Comparison of ENCODE assay signal across 8 cellular contexts in the genomic region with DNA sequence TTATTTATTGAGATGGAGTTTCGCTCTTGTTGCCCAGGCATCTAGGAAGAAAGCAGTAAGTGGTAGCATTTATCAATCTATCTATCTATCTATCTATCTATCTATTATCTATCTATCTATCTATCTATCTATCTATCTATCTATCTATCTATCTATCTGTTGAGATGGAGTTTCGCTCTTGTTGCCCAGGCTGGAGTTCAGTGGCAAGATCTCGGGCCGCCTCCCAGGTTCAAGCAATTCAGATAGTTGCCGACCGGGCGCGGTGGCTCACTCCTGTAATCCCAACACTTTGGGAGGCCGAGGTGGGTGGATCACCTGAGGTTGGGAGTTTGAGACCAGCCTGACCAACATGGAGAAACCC. TPM values are rescaled to one million over a fixed set of nuclear protein-coding genes. Genes with fewer than 3 reads are reported as not detected.
DNase-seq lines count a peak whose midpoint lies in the region; ATAC-seq and TF ChIP-seq lines count a peak whose summit lies in the region.
"Not testable (repeated sequence)": the region's sequence is repeated elsewhere in the genome, so short reads cannot be mapped to it uniquely, and the experiment has no call there.

No MANE protein-coding gene starts in this region.

- H3K4me3 ChIP-seq in A673 (ENCODE audit: low read depth, low read length, poor library complexity, severe bottlenecking) (peak overlapping the region; percentile 82), HAP-1 (peak overlapping the region; percentile 91), NT2/D1 (ENCODE audit: insufficient read length, low read depth) (peak overlapping the region; percentile 2), brain microvascular endothelial cell (ENCODE audit: low read depth, low read length) (peak overlapping the region; percentile 5)

- not testable (repeated sequence) for H3K27me3 ChIP-seq in A673 (replicated peaks; ENCODE audit: insufficient read depth, low read depth, low read length, poor library complexity); HAP-1 (ENCODE audit: low read depth); NT2/D1 (ENCODE audit: insufficient read depth, insufficient read length); brain microvascular endothelial cell (replicated peaks)

- peaks cover 23% of the 10 kb centered on the region for H3K4me1 Mint-ChIP-seq in activated CD4-positive, alpha-beta memory T cell treated with anti-CD3 and anti-CD28 coated beads, Interleukin-2, amount 10 ng/mL, durations not matched to agents 7 days and 5 days
- H3K4me1 Mint-ChIP-seq in glutamatergic neuron (ENCODE audit: low read depth, unreplicated experiment): not testable (repeated sequence)
- H3K4me1 Mint-ChIP-seq in natural killer cell: peaks cover 14 to 18% of the 10 kb centered on the region in 2 donors

- H3K9ac ChIP-seq in NT2/D1 (ENCODE audit: insufficient read length, low read depth): not testable (repeated sequence)

- H3K36me3 ChIP-seq in A673 (ENCODE audit: insufficient read depth, low read length, poor library complexity, severe bottlenecking) (peaks cover 13% of the 10 kb centered on the region), NT2/D1 (ENCODE audit: insufficient read depth, insufficient read length, low read length) (peaks cover 24% of the 10 kb centered on the region)
- H3K36me3 ChIP-seq in HAP-1 (replicated peaks); brain microvascular endothelial cell (replicated peaks): not testable (repeated sequence)

- peak overlapping the region; percentile 93 for H3K27ac Mint-ChIP-seq in activated CD4-positive, alpha-beta memory T cell treated with anti-CD3 and anti-CD28 coated beads, Interleukin-2, amount 10 ng/mL, durations not matched to agents 7 days and 5 days
- H3K27ac Mint-ChIP-seq in glutamatergic neuron (ENCODE audit: unreplicated experiment) (peak overlapping the region; percentile 43), natural killer cell (peak overlapping the region; percentile 89 to 94)

- not testable (repeated sequence) for DNase-seq in A673 (ENCODE audit: low spot score); NT2/D1 (ENCODE audit: low read depth, low spot score); activated CD4-positive, alpha-beta memory T cell treated with anti-CD3 and anti-CD28 coated beads, Interleukin-2, amount 10 ng/mL, durations not matched to agents 7 days and 5 days; brain microvascular endothelial cell; glutamatergic neuron; natural killer cell
- peak in 1 of 2 experiments; percentile 39 for DNase-seq in HAP-1 (ENCODE audit: low spot score in 2 of 2)
- DNase-seq in stimulated activated CD8-positive, alpha-beta memory T cell treated with anti-CD3 and anti-CD28 coated beads, Interleukin-4, amount 100 ng/mL, for 48 hours: peak; percentile 44

- intact Hi-C loops in A673 (cut with micrococcal nuclease; ENCODE audit: unreplicated experiment): not testable (repeated sequence)
- intact Hi-C loops in natural killer cell (cut with micrococcal nuclease): loop anchor here (1.0 kb wide), 3 partner anchors 8 to 33 kb away; a partner anchor contains a TSS

- not testable (repeated sequence) for TF ChIP-seq CTCF in A673 (conservative IDR thresholded peaks at IDR 0.05; ENCODE audit: low read depth, low read length); brain microvascular endothelial cell (IDR thresholded peaks at IDR 0.05; ENCODE audit: low read depth, low read length, missing control alignments); glutamatergic neuron (IDR thresholded peaks at IDR 0.05; ENCODE audit: partially characterized antibody, unreplicated experiment); natural killer cell (IDR thresholded peaks at IDR 0.05)

- H3K9me3 Mint-ChIP-seq in activated CD4-positive, alpha-beta memory T cell treated with anti-CD3 and anti-CD28 coated beads, Interleukin-2, amount 10 ng/mL, durations not matched to agents 7 days and 5 days; glutamatergic neuron (ENCODE audit: unreplicated experiment); natural killer cell: not testable (repeated sequence)

- POLR2A ChIA-PET in A673 (lab: Charles Lee; ENCODE audit: low non-redundant PET): not testable (repeated sequence)
- POLR2A ChIA-PET in activated CD4-positive, alpha-beta memory T cell treated with anti-CD3 and anti-CD28 coated beads, Interleukin-2, amount 10 ng/mL, durations not matched to agents 7 days and 5 days (lab: Charles Lee): interaction anchor here (0.8 to 5.9 kb wide), 19 partner anchors 7 to 186 kb away, joined by 3 to 44 read pairs (median 7); a partner anchor contains a TSS

- H3K4me3 Mint-ChIP-seq in activated CD4-positive, alpha-beta memory T cell treated with anti-CD3 and anti-CD28 coated beads, Interleukin-2, amount 10 ng/mL, durations not matched to agents 7 days and 5 days: peak overlapping the region; percentile 91
- H3K4me3 Mint-ChIP-seq in glutamatergic neuron (ENCODE audit: unreplicated experiment) (peak overlapping the region; percentile 52), natural killer cell (peak overlapping the region; percentile 95)

- not testable (repeated sequence) for H3K4me1 ChIP-seq in A673 (ENCODE audit: insufficient read depth, low read length, poor library complexity, severe bottlenecking); NT2/D1 (ENCODE audit: insufficient read depth, insufficient read length)
- H3K4me1 ChIP-seq in HAP-1: peaks cover 11% of the 10 kb centered on the region

- not testable (repeated sequence) for ATAC-seq in natural killer cell

- CTCF ChIA-PET in A673 (lab: Charles Lee): interaction anchor here (1.0 kb wide), 1 partner anchor 26 kb away, joined by 4 read pairs; no protein-coding TSS in a partner anchor
- CTCF ChIA-PET in activated CD4-positive, alpha-beta memory T cell treated with anti-CD3 and anti-CD28 coated beads, Interleukin-2, amount 10 ng/mL, durations not matched to agents 7 days and 5 days (lab: Charles Lee): interaction anchor here (1.0 to 3.6 kb wide), 10 partner anchors 7 to 169 kb away, joined by 3 to 40 read pairs (median 4); a partner anchor contains a TSS

- H3K27ac ChIP-seq in A673 (ENCODE audit: low read depth, low read length, poor library complexity, severe bottlenecking); brain microvascular endothelial cell: not testable (repeated sequence)

- BruUV-seq in A673 (replicated peaks; lab: Mats Ljungman, UMichigan): not testable (repeated sequence)

- in situ Hi-C loops in HAP-1 (cut with MboI; ENCODE audit: low sequenced_read_pairs); brain microvascular endothelial cell (cut with HindIII; ENCODE audit: low pct_ligation_motif_present, low sequenced_read_pairs): not testable (repeated sequence)

- not testable (repeated sequence) for H3K27me3 Mint-ChIP-seq in activated CD4-positive, alpha-beta memory T cell treated with anti-CD3 and anti-CD28 coated beads, Interleukin-2, amount 10 ng/mL, durations not matched to agents 7 days and 5 days; glutamatergic neuron (ENCODE audit: unreplicated experiment); natural killer cell (ENCODE audit: low read depth in 2 of 2)

- H3K36me3 Mint-ChIP-seq in activated CD4-positive, alpha-beta memory T cell treated with anti-CD3 and anti-CD28 coated beads, Interleukin-2, amount 10 ng/mL, durations not matched to agents 7 days and 5 days (ENCODE audit: low read depth): peaks cover 17% of the 10 kb centered on the region
- not testable (repeated sequence) for H3K36me3 Mint-ChIP-seq in glutamatergic neuron (ENCODE audit: unreplicated experiment); natural killer cell

- H3K9me3 ChIP-seq in A673 (ENCODE audit: low read depth, low read length, poor library complexity, severe bottlenecking); HAP-1; NT2/D1 (ENCODE audit: insufficient read depth, low read length): not testable (repeated sequence)

RNA-seq across cellular contexts. Expression of a gene that starts 0.5 kb away (rescaled TPM):
- total RNA-seq in A673 (2021): 159 and 166 TPM in 2 replicates
- 10 to 100 TPM; 89.2 to 94.1 TPM for total RNA-seq in activated CD4-positive, alpha-beta memory T cell treated with anti-CD3 and anti-CD28 coated beads, Interleukin-2, amount 10 ng/mL, durations not matched to agents 7 days and 5 days
- 92.5 TPM for total RNA-seq in glutamatergic neuron (ENCODE audit: unreplicated experiment)
- total RNA-seq in natural killer cell: 100 to 1,000 TPM; 110 to 120 (median 119) TPM

RNA-seq across cellular contexts. Expression of a gene that starts 6.9 kb away (rescaled TPM):
- total RNA-seq in A673 (2021) (12.0 and 13.1 TPM in 2 replicates), glutamatergic neuron (ENCODE audit: unreplicated experiment) (14.6 TPM), natural killer cell (1 to 10 TPM; 5.4 to 9.6 (median 8.8) TPM)
- 10 to 100 TPM; 13.3 to 13.4 TPM for total RNA-seq in activated CD4-positive, alpha-beta memory T cell treated with anti-CD3 and anti-CD28 coated beads, Interleukin-2, amount 10 ng/mL, durations not matched to agents 7 days and 5 days

RNA-seq across cellular contexts. Expression of a gene that starts 10.3 kb away (rescaled TPM):
- total RNA-seq in A673 (2021) (70.0 and 70.9 TPM in 2 replicates), glutamatergic neuron (ENCODE audit: unreplicated experiment) (39.4 TPM), natural killer cell (10 to 100 TPM; 18.4 to 20.3 (median 18.8) TPM)
- 10 to 100 TPM; 15.2 to 16.0 TPM for total RNA-seq in activated CD4-positive, alpha-beta memory T cell treated with anti-CD3 and anti-CD28 coated beads, Interleukin-2, amount 10 ng/mL, durations not matched to agents 7 days and 5 days

RNA-seq across cellular contexts. Expression of a gene that starts 26.4 kb away (rescaled TPM):
- 46.6 and 52.1 TPM in 2 replicates for total RNA-seq in A673 (2021)
- total RNA-seq in activated CD4-positive, alpha-beta memory T cell treated with anti-CD3 and anti-CD28 coated beads, Interleukin-2, amount 10 ng/mL, durations not matched to agents 7 days and 5 days: 10 to 100 TPM; 46.9 to 48.2 TPM
- total RNA-seq in glutamatergic neuron (ENCODE audit: unreplicated experiment): 28.2 TPM
- 10 to 100 TPM; 33.7 to 41.1 (median 36.3) TPM for total RNA-seq in natural killer cell

RNA-seq across cellular contexts. Expression of a gene that starts 31.0 kb away (rescaled TPM):
- total RNA-seq in A673 (2021): 23.4 and 29.3 TPM in 2 replicates
- total RNA-seq in activated CD4-positive, alpha-beta memory T cell treated with anti-CD3 and anti-CD28 coated beads, Interleukin-2, amount 10 ng/mL, durations not matched to agents 7 days and 5 days: 10 to 100 TPM; 18.0 to 21.0 TPM
- 17.4 TPM for total RNA-seq in glutamatergic neuron (ENCODE audit: unreplicated experiment)
- 10 to 100 TPM in 1 of 3 donors, 1 to 10 TPM in 2; 4.8 to 10.0 (median 5.0) TPM for total RNA-seq in natural killer cell

Comparison
In these comparisons a context has a peak if more than half of its experiments do, and no peak if none do; other contexts are left out.
1. H3K4me3 ChIP-seq: peak in every context shown above with its lines; median percentile 91 in HAP-1; 82 in A673; 5 in brain microvascular endothelial cell; 2 in NT2/D1.
2. H3K27ac Mint-ChIP-seq: peak in every context shown above with its lines; median percentile 93 in activated CD4-positive, alpha-beta memory T cell treated with anti-CD3 and anti-CD28 coated beads, Interleukin-2, amount 10 ng/mL, durations not matched to agents 7 days and 5 days; 92 in natural killer cell; 43 in glutamatergic neuron.